7 cellular contexts compared by ENCODE assay signal in the genomic region with DNA sequence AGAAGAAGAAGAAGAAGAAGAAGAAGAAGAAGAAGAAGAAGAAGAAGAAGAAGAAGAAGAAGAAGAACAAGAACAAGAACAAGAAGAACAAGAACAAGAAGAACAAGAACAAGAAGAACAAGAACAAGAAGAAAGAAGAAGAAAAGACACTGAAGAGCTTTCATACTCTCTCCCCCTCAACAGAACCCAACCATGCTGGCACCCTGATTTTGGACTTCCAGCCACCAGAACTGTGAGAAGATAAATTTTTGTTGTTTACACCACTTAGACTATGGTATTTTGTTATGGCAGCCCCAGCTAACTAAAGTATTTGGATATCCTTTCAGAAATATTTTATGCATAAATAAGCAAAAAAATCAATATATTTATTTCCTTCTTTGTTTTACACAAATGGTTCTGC. TPM values are rescaled to one million over a fixed set of nuclear protein-coding genes. Genes with fewer than 3 reads are reported as not detected.
"Had no signal": no experiment of that assay in that cellular context is flagged by ENCODE, and none has a peak within 500 bp of the region (broad histone marks: within the 10 kb centered on the region; RNA-seq: fewer than 3 reads in every experiment).

No MANE protein-coding gene starts in this region.

RNA-seq across cellular contexts. Expression of a gene that starts 36.1 kb away (rescaled TPM):
- total RNA-seq: LHCN-M2; PC-3; RPMI7951; SJCRH30; SK-MEL-5; T-cell; T-helper 1 cell treated with Interleukin-12 subunit alpha and Interleukin-12 subunit beta and Interleukin-4 antibody, amounts not matched to agents 30 ng/mL and 1 ng/mL, for 36 hours had no signal
